In the genomic region with DNA sequence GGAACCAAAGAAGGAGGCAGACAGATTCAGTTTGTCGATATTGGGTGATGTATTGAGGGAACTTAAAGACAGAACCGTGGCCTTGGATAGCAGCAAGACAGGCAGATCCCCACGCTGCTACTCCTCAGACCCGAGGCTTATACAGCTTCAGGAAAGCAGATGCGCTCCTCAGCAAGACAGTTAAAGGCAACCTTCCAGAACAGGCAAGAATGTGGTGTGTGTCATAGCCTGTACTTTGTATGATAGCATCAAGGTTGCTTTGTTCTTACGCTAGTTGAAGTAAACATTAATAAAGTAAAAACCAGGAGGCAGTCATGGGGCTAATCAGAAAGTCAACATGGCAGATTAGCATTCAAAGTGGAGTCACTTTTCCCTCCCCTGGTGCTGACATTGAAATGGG, we compare ENCODE assay signal across 2 cellular contexts.
TF ChIP-seq lines count a peak whose summit lies in the region.

No MANE protein-coding gene starts in this region.

TF ChIP-seq in GM23338, 12 proteins besides CTCF, POLR2A, EP300 and RAD21 (continued from another document):
- no peak for TF ChIP-seq NANOG (IDR thresholded peaks at IDR 0.05; ENCODE audit: borderline replicate concordance)
TF ChIP-seq in GM23338: peak in this region for 0.

TF ChIP-seq in H1, 55 proteins besides CTCF, POLR2A, EP300 and RAD21 (continued from another document):
- TF ChIP-seq, protein P1, sequence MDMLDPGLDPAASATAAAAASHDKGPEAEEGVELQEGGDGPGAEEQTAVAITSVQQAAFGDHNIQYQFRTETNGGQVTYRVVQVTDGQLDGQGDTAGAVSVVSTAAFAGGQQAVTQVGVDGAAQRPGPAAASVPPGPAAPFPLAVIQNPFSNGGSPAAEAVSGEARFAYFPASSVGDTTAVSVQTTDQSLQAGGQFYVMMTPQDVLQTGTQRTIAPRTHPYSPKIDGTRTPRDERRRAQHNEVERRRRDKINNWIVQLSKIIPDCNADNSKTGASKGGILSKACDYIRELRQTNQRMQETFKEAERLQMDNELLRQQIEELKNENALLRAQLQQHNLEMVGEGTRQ (IDR thresholded peaks at IDR 0.05; ENCODE audit: low read length) = no peak
- TF ChIP-seq NRF1 (IDR thresholded peaks at IDR 0.05; ENCODE audit: low read depth, low read length) = no peak
- TF ChIP-seq HDAC6 (IDR thresholded peaks at IDR 0.05; ENCODE audit: low read depth, low read length) = no peak
- TF ChIP-seq SP4 (IDR thresholded peaks at IDR 0.05; ENCODE audit: low read length) = no peak
